Comparison of ENCODE assay signal across 16 cellular contexts in the genomic region with DNA sequence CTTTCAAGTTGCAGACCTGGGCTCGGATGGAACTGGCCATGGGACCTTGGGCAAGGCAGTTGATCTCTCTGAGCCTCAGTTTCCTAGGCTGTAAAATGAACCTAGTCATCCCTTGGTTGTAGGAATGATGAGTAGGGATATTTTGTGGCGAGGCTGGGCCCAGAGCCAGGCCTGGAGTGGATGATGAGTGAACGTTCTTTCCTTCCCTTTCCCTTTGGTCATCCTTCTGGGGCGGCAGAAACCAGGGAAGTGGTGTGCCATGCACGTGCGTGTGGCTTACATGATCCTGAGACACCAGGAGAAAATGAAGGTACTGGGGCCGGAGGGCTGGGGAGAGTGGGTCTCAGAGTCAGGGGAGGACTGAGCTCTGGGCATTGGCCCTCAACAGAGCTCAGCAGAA.
"Had no signal": no experiment of that assay in that cellular context is flagged by ENCODE, and none has a peak within 500 bp of the region (broad histone marks: within the 10 kb centered on the region; RNA-seq: fewer than 3 reads in every experiment).

No MANE protein-coding gene starts in this region.

- H3K27ac Mint-ChIP-seq: progenitor cell of endocrine pancreas had no signal

- DNase-seq: activated CD4-positive, CD25-positive, alpha-beta regulatory T cell treated with anti-CD3 and anti-CD28 coated beads, Interleukin-2, amount 50 U/mL, for 72 hours; activated gamma-delta T cell; activated T-cell treated with anti-CD3 and anti-CD28 coated beads, Interleukin-2, amount 50 U/mL, for 4 hours; caudate nucleus; foreskin fibroblast; hippocampal formation; left ventricle myocardium inferior; nucleus accumbens; right cardiac atrium; SK-N-SH; T-cell had no signal

- ATAC-seq: activated T-cell treated with anti-CD3 and anti-CD28 coated beads, Interleukin-2, amount 50 U/mL, for 4 hours; natural killer cell treated with Interleukin-12 subunit alpha and Interleukin-12 subunit beta and Interleukin-15 and Interleukin-18, amount 100 ng/mL, for 72 hours; right cardiac atrium; T-cell had no signal

- H3K9me3 Mint-ChIP-seq: activated T-cell treated with anti-CD3 and anti-CD28 coated beads, Interleukin-2, amount 50 U/mL, for 4 hours; memory B cell; natural killer cell treated with Interleukin-12 subunit alpha and Interleukin-12 subunit beta and Interleukin-15 and Interleukin-18, amount 100 ng/mL, for 72 hours; T-cell had no signal

- H3K27ac ChIP-seq: esophagus muscularis mucosa, left ventricle myocardium inferior, thoracic aorta had no signal

- H3K4me3 Mint-ChIP-seq: activated T-cell treated with anti-CD3 and anti-CD28 coated beads, Interleukin-2, amount 50 U/mL, for 4 hours; memory B cell; natural killer cell treated with Interleukin-12 subunit alpha and Interleukin-12 subunit beta and Interleukin-15 and Interleukin-18, amount 100 ng/mL, for 72 hours; T-cell had no signal

- H3K27me3 Mint-ChIP-seq: memory B cell; natural killer cell treated with Interleukin-12 subunit alpha and Interleukin-12 subunit beta and Interleukin-15 and Interleukin-18, amount 100 ng/mL, for 72 hours; progenitor cell of endocrine pancreas; T-cell had no signal
